9 cellular contexts compared by ENCODE assay signal in the genomic region with DNA sequence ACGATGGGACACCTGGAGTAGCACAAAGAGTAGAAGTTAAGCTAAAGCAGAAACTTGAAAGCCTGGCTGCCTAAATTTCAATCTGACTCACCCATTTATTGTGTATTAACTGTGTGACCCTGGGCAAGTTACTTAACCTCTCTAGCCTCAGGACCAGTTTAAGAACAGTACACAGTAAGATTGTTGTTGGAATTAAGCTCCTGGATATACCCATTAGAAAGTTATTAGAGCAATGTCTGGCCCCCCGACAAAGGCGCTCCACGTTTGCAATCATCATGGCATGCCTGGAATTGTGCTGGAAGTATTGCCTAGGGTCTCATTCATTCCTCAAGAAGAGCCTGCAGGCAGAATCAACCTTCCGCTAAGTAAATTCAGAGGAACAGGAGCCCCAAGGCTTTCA. TPM values are rescaled to one million over a fixed set of nuclear protein-coding genes. Genes with fewer than 3 reads are reported as not detected.
A peak's percentile ranks its signal among the peaks of the same experiment; 100 is the strongest.
DNase-seq lines count a peak whose midpoint lies in the region; ATAC-seq and TF ChIP-seq lines count a peak whose summit lies in the region.
"Had no signal": no experiment of that assay in that cellular context is flagged by ENCODE, and none has a peak within 500 bp of the region (broad histone marks: within the 10 kb centered on the region; RNA-seq: fewer than 3 reads in every experiment).

No MANE protein-coding gene starts in this region.

- CTCF ChIA-PET in activated CD4-positive, alpha-beta T cell treated with anti-CD3 and anti-CD28 coated beads for 36 hours (lab: Charles Lee): interaction anchor here (1.6 to 7.1 kb wide), 3 partner anchors 14 to 90 kb away, joined by 10 to 45 read pairs (median 11); a partner anchor contains a TSS

- peak overlapping the region; percentile 82 for H3K4me3 Mint-ChIP-seq in activated CD4-positive, alpha-beta T cell treated with anti-CD3 and anti-CD28 coated beads for 36 hours

- TF ChIP-seq POLR2A in suprapubic skin (IDR thresholded peaks at IDR 0.05): no peak

- no peak for DNase-seq in activated CD4-positive, alpha-beta T cell treated with anti-CD3 and anti-CD28 coated beads for 36 hours
- no peak for DNase-seq in activated CD4-positive, alpha-beta T cell treated with anti-CD3 and anti-CD28 coated beads, Interleukin-2, amount 50 U/mL, for 48 hours
- DNase-seq in left lung (no peak), suprapubic skin (ENCODE audit: low spot score in 2 of 2) (no peak), NCI-H128 (lab: John Stamatoyannopoulos, UW; ENCODE audit: unreplicated experiment) (no peak), GF-D8 (lab: John Stamatoyannopoulos, UW) (no peak)

- H3K36me3 ChIP-seq in left lung: no peaks in the 10 kb centered on the region
- no peaks in the 10 kb centered on the region for H3K36me3 ChIP-seq in suprapubic skin

- intact Hi-C loops in activated CD4-positive, alpha-beta T cell treated with anti-CD3 and anti-CD28 coated beads for 36 hours (cut with DNase I, micrococcal nuclease): loop anchor here in 1 of 2 experiments (1.0 kb wide), 1 partner anchor 490 kb away; no protein-coding TSS in a partner anchor
- intact Hi-C loops in left lung (cut with DNase I): no loop called here

- TF ChIP-seq EP300 in suprapubic skin (IDR thresholded peaks at IDR 0.05): no peak

- H3K27ac ChIP-seq in angular gyrus (ENCODE audit: low read depth, low read length) (peak overlapping the region; percentile 75), left lung (peak overlapping the region; percentile 79 to 83), suprapubic skin (peak overlapping the region; percentile 94)

- H3K27me3 Mint-ChIP-seq in activated CD4-positive, alpha-beta T cell treated with anti-CD3 and anti-CD28 coated beads for 36 hours: peaks cover 3% of the 10 kb centered on the region

- ATAC-seq in activated CD4-positive, alpha-beta T cell treated with anti-CD3 and anti-CD28 coated beads for 36 hours: no peak
- no peak for ATAC-seq in left lung
- no peak for ATAC-seq in GM21717 (IDR thresholded peaks at IDR 0.05; ENCODE audit: unreplicated experiment)
- ATAC-seq: esophagus mucosa had no signal

- H3K4me1 ChIP-seq in left lung (peaks cover 33 to 66% of the 10 kb centered on the region in 2 donors), suprapubic skin (peaks cover 62% of the 10 kb centered on the region)

- H3K27ac Mint-ChIP-seq in activated CD4-positive, alpha-beta T cell treated with anti-CD3 and anti-CD28 coated beads for 36 hours: no peak overlapping the region

- H3K4me3 ChIP-seq in left lung (peak overlapping the region; percentile 63 to 66), suprapubic skin (peak overlapping the region; percentile 75)

- H3K27me3 ChIP-seq in left lung (peaks cover 0 to 12% of the 10 kb centered on the region in 2 donors), suprapubic skin (no peaks in the 10 kb centered on the region)

- POLR2A ChIA-PET in activated CD4-positive, alpha-beta T cell treated with anti-CD3 and anti-CD28 coated beads for 36 hours (lab: Charles Lee): interaction anchor here (1.1 to 1.3 kb wide), 3 partner anchors 16 to 90 kb away, joined by 3 to 6 read pairs (median 3); a partner anchor contains a TSS

- 42% methylated on average over 5 of the region's 5 CpGs for WGBS in suprapubic skin

- no peak for TF ChIP-seq CTCF in left lung (IDR thresholded peaks at IDR 0.05)
- no peak for TF ChIP-seq CTCF in suprapubic skin (IDR thresholded peaks at IDR 0.05)

- no peaks in the 10 kb centered on the region for H3K9me3 Mint-ChIP-seq in activated CD4-positive, alpha-beta T cell treated with anti-CD3 and anti-CD28 coated beads for 36 hours (ENCODE audit: low read depth)

- H3K4me1 Mint-ChIP-seq in activated CD4-positive, alpha-beta T cell treated with anti-CD3 and anti-CD28 coated beads for 36 hours: peaks cover 42% of the 10 kb centered on the region

- H3K9me3 ChIP-seq in left lung (no peaks in the 10 kb centered on the region), suprapubic skin (no peaks in the 10 kb centered on the region)

- peaks cover 6% of the 10 kb centered on the region for H3K36me3 Mint-ChIP-seq in activated CD4-positive, alpha-beta T cell treated with anti-CD3 and anti-CD28 coated beads for 36 hours (ENCODE audit: low read depth)

RNA-seq across cellular contexts. Expression of a gene that starts 1.4 kb away (rescaled TPM):
- 10 to 100 TPM; 24.0 to 31.0 TPM for total RNA-seq in activated CD4-positive, alpha-beta T cell treated with anti-CD3 and anti-CD28 coated beads for 36 hours
- total RNA-seq in left lung (100 to 1,000 TPM; 199 to 329 TPM), suprapubic skin (100 to 1,000 TPM; 156 to 255 (median 216) TPM)

RNA-seq across cellular contexts. Expression of a gene that starts 16.1 kb away (rescaled TPM):
- 10 to 100 TPM; 16.1 to 26.1 TPM for total RNA-seq in activated CD4-positive, alpha-beta T cell treated with anti-CD3 and anti-CD28 coated beads for 36 hours
- 10 to 100 TPM; 44.3 to 48.8 TPM for total RNA-seq in left lung
- total RNA-seq in suprapubic skin: 10 to 100 TPM; 30.9 to 49.5 (median 38.7) TPM

RNA-seq across cellular contexts. Expression of a gene that starts 31.3 kb away (rescaled TPM):
- total RNA-seq in activated CD4-positive, alpha-beta T cell treated with anti-CD3 and anti-CD28 coated beads for 36 hours: under 1 TPM; 0.40 to 0.80 TPM
- total RNA-seq in left lung: under 1 TPM in 1 of 2 donors, not detected in 1; 0.44 TPM
- under 1 TPM in 1 of 4 donors, not detected in 3; 0.32 TPM for total RNA-seq in suprapubic skin

RNA-seq across cellular contexts. Expression of a gene that starts 38.8 kb away (rescaled TPM):
- under 1 TPM; 0.35 to 0.48 TPM for total RNA-seq in activated CD4-positive, alpha-beta T cell treated with anti-CD3 and anti-CD28 coated beads for 36 hours
- total RNA-seq in left lung (under 1 TPM in 1 of 2 donors, not detected in 1; 0.23 TPM), suprapubic skin (1 to 10 TPM in 1 of 4 donors, under 1 TPM in 2, not detected in 1; 0.25 to 1.5 (median 0.94) TPM)

RNA-seq across cellular contexts. Expression of a gene that starts 40.2 kb away (rescaled TPM):
- total RNA-seq in activated CD4-positive, alpha-beta T cell treated with anti-CD3 and anti-CD28 coated beads for 36 hours: not detected
- not detected for total RNA-seq in left lung
- total RNA-seq in suprapubic skin: not detected
- total RNA-seq: esophagus mucosa had no signal

Comparison
In these comparisons a context has a peak if more than half of its experiments do, and no peak if none do; other contexts are left out.
1. RNA of a gene that starts 1.4 kb away (total RNA-seq): 199 to 329 TPM in left lung and 156 to 255 TPM in suprapubic skin; 24.0 to 31.0 TPM in activated CD4-positive, alpha-beta T cell treated with anti-CD3 and anti-CD28 coated beads for 36 hours; every median in the first group is over 4 times any median in the second.
2. Peak in every context shown above with its lines, with median percentiles within 50 percentile points of each other: H3K27ac ChIP-seq.